Comparison of ENCODE assay signal across 20 cellular contexts in genomic region chr6:149074832-149075258, GRCh38.
DNase-seq lines count a peak whose midpoint lies in the region; ATAC-seq, FAIRE-seq and TF ChIP-seq lines count a peak whose summit lies in the region.
"Had no signal": no experiment of that assay in that cellular context is flagged by ENCODE, and none has a peak within 500 bp of the region (broad histone marks: within the 10 kb centered on the region; RNA-seq: fewer than 3 reads in every experiment).

No MANE protein-coding gene starts in this region.

- no peaks in the 10 kb centered on the region for H3K9me3 ChIP-seq in A549
- H3K9me3 ChIP-seq in DOHH2 (ENCODE audit: control insufficient read depth, insufficient read depth, low read length), result no peaks in the 10 kb centered on the region
- peaks cover 3% of the 10 kb centered on the region for H3K9me3 ChIP-seq in mesenchymal stem cell (ENCODE audit: control insufficient read depth, low read length)
- no peaks in the 10 kb centered on the region for H3K9me3 ChIP-seq in lower lobe of right lung
- H3K9me3 ChIP-seq: Caco-2, SJCRH30 had no signal

- H4K8ac ChIP-seq in mesenchymal stem cell (ENCODE audit: low read length), result no peak overlapping the region

- no peaks in the 10 kb centered on the region for H3K9me2 ChIP-seq in DOHH2 (replicated peaks; ENCODE audit: control insufficient read depth, low read length)

- no peak overlapping the region for H2BK12ac ChIP-seq in mesenchymal stem cell (ENCODE audit: low read length in 2 of 2)

- H3K18ac ChIP-seq in mesenchymal stem cell (ENCODE audit: low read depth in 1 of 2, low read length in 2 of 2), result no peak overlapping the region

- H3K79me1 ChIP-seq in mesenchymal stem cell (replicated peaks; ENCODE audit: low read length, poor library complexity, severe bottlenecking), result no peaks in the 10 kb centered on the region

- no peak overlapping the region for H3K14ac ChIP-seq in mesenchymal stem cell (ENCODE audit: low read length in 2 of 2)

- no peak overlapping the region for H2BK15ac ChIP-seq in mesenchymal stem cell (ENCODE audit: low read depth, poor library complexity, severe bottlenecking)

- no peak overlapping the region for H3K9ac ChIP-seq in mesenchymal stem cell (ENCODE audit: low read length)

- H2AFZ ChIP-seq in mesenchymal stem cell (ENCODE audit: low read depth, low read length), result no peak overlapping the region
- H2AFZ ChIP-seq: GM23338 had no signal

- TF ChIP-seq EP300 in A549 (IDR thresholded peaks at IDR 0.05), result no peak

- H3K27ac ChIP-seq in A549, result peak overlapping the region; percentile 65 to 79; a peak in 4 of 6 replicates
- no peak overlapping the region for H3K27ac ChIP-seq in DOHH2 (ENCODE audit: low read depth, low read length)
- peak overlapping the region; percentile 75 for H3K27ac ChIP-seq in VCaP
- H3K27ac ChIP-seq in mesenchymal stem cell (ENCODE audit: low read length, poor library complexity, severe bottlenecking), result no peak overlapping the region
- H3K27ac ChIP-seq in lower lobe of right lung, result no peak overlapping the region
- H3K27ac ChIP-seq: SJCRH30 had no signal

- intact Hi-C loops in lower lobe of right lung (cut with DNase I), result no loop called here

- WGBS in A549 (ENCODE audit: missing lambda C conversion rate), result 82% methylated on average over 2 of the region's 2 CpGs
- WGBS in mesenchymal stem cell, result 100% methylated on average over 1 of the region's 2 CpGs

- no peak for TF ChIP-seq CTCF in A549 (IDR thresholded peaks at IDR 0.05)
- TF ChIP-seq CTCF in DOHH2 (IDR thresholded peaks at IDR 0.05; ENCODE audit: low read depth, low read length, poor library complexity, severe bottlenecking), result no peak
- no peak for TF ChIP-seq CTCF in VCaP (conservative IDR thresholded peaks at IDR 0.05)
- no peak for TF ChIP-seq CTCF in lower lobe of right lung (IDR thresholded peaks at IDR 0.05)

- no peaks in the 10 kb centered on the region for H3K79me2 ChIP-seq in DOHH2 (ENCODE audit: control insufficient read depth, low read length)

- H3F3A ChIP-seq in DOHH2 (ENCODE audit: control insufficient read depth, insufficient read depth), result 0 out of 2 replicates have a peak, but pooled peaks cover 2% of the 10 kb centered on the region

- H2BK5ac ChIP-seq in mesenchymal stem cell (ENCODE audit: low read depth, low read length, poor library complexity, severe bottlenecking), result no peak overlapping the region

- peak overlapping the region; percentile 50 for H2AK5ac ChIP-seq in mesenchymal stem cell (ENCODE audit: low read length, severe bottlenecking)

- no peak for ATAC-seq in A549
- no peak for ATAC-seq in lower lobe of right lung
- ATAC-seq: GM23338, HCT116, K562 had no signal

- H3K4me1 ChIP-seq in A549, result peaks cover 35% of the 10 kb centered on the region
- peaks cover 30% of the 10 kb centered on the region for H3K4me1 ChIP-seq in DOHH2 (ENCODE audit: control insufficient read depth, low read length)
- peaks cover 5% of the 10 kb centered on the region for H3K4me1 ChIP-seq in mesenchymal stem cell (ENCODE audit: control insufficient read depth, insufficient read depth, low read depth, low read length)
- H3K4me1 ChIP-seq in lower lobe of right lung, result peaks cover 6% of the 10 kb centered on the region
- H3K4me1 ChIP-seq: Caco-2, SJCRH30 had no signal

- CTCF ChIA-PET in A549 (lab: Yijun Ruan, JAX), result interaction anchor here (0.6 to 1.8 kb wide), 5 partner anchors 10 to 357 kb away, joined by 3 to 6 read pairs (median 5); no protein-coding TSS in a partner anchor

- no peak for TF ChIP-seq RAD21 in A549 (conservative IDR thresholded peaks at IDR 0.05 in 1 of 2, IDR thresholded peaks at IDR 0.05 in 1 of 2)

- no peak for TF ChIP-seq POLR2A in A549 (IDR thresholded peaks at IDR 0.05; ENCODE audit: low read length)

- H3K23ac ChIP-seq in mesenchymal stem cell (ENCODE audit: low read length in 2 of 2), result no peak overlapping the region

- POLR2A ChIA-PET in A549 (lab: Yijun Ruan, JAX), result no interaction called here

- no peaks in the 10 kb centered on the region for H4K20me1 ChIP-seq in DOHH2 (ENCODE audit: control insufficient read depth, insufficient read depth, low read depth, low read length)

- H3K4me2 ChIP-seq in A549, result no peak overlapping the region
- peak overlapping the region; percentile 62; the same call in 1 of the 2 replicates for H3K4me2 ChIP-seq in DOHH2 (ENCODE audit: low read length)
- no peak overlapping the region for H3K4me2 ChIP-seq in mesenchymal stem cell (ENCODE audit: low read length, poor library complexity, severe bottlenecking)
- H3K4me2 ChIP-seq: GM23338 had no signal

- DNase-seq in A549 (ENCODE audit: low read depth in 1 of 2, low spot score in 1 of 2) (no peak), mesenchymal stem cell (no peak), SW 1271 (lab: John Stamatoyannopoulos, UW) (no peak), lower lobe of right lung (no peak), AG08395 (ENCODE audit: low spot score) (no peak)
- DNase-seq: ACHN; AML-193; Caco-2; CD4-positive, CD25-positive, alpha-beta regulatory T cell; NCI-H1105 treated with DMSO at 0.1 percent for 48 hours; NCI-H1694; NCI-H345; NCI-H526; SJCRH30 had no signal

- H3K27me3 ChIP-seq in DOHH2 (ENCODE audit: control insufficient read depth, low read length), result peaks cover 5% of the 10 kb centered on the region
- no peaks in the 10 kb centered on the region for H3K27me3 ChIP-seq in mesenchymal stem cell (ENCODE audit: control insufficient read depth in 1 of 2, insufficient read depth in 1 of 2, low read length in 2 of 2)
- H3K27me3 ChIP-seq in lower lobe of right lung (ENCODE audit: low read depth), result no peaks in the 10 kb centered on the region
- H3K27me3 ChIP-seq: SJCRH30 had no signal

- H4K91ac ChIP-seq in mesenchymal stem cell (ENCODE audit: low read length), result no peak overlapping the region

- H2BK120ac ChIP-seq in mesenchymal stem cell (ENCODE audit: low read depth, low read length), result no peak overlapping the region

- H3K4me3 ChIP-seq in A549 (no peak overlapping the region), DOHH2 (ENCODE audit: low read length) (no peak overlapping the region), mesenchymal stem cell (ENCODE audit: insufficient read depth in 1 of 2, low read depth in 1 of 2, low read length in 2 of 2) (no peak overlapping the region), lower lobe of right lung (no peak overlapping the region)
- H3K4me3 ChIP-seq: GM23338, K562, SJCRH30 had no signal

- FAIRE-seq in A549 (lab: Jason Lieb, UNC), result no peak
- FAIRE-seq: GM18507, K562 had no signal

- no peak overlapping the region for H3K4ac ChIP-seq in mesenchymal stem cell (ENCODE audit: low read depth in 1 of 2, low read length in 2 of 2)

- H3K36me3 ChIP-seq in DOHH2 (ENCODE audit: control insufficient read depth, low read length) (no peaks in the 10 kb centered on the region), mesenchymal stem cell (ENCODE audit: control insufficient read depth in 1 of 2, insufficient read depth in 2 of 2, low read depth in 1 of 2, low read length in 2 of 2) (peaks cover 0 to 13% of the 10 kb centered on the region in 2 experiments), lower lobe of right lung (no peaks in the 10 kb centered on the region)
- H3K36me3 ChIP-seq: SJCRH30 had no signal

TF ChIP-seq in A549, 52 proteins besides CTCF, POLR2A, EP300 and RAD21:
- TF ChIP-seq HEYL (CRISPR knock-in tag; IDR thresholded peaks at IDR 0.05), result no peak
- no peak for TF ChIP-seq MAX (IDR thresholded peaks at IDR 0.05)
- TF ChIP-seq MYC (IDR thresholded peaks at IDR 0.05; ENCODE audit: borderline replicate concordance, low read length), result no peak
- TF ChIP-seq RFX5 (IDR thresholded peaks at IDR 0.05), result no peak
- TF ChIP-seq NFE2L2 (conservative IDR thresholded peaks at IDR 0.05; ENCODE audit: low read length), result no peak
- no peak for TF ChIP-seq HOXB13 (CRISPR knock-in tag; IDR thresholded peaks at IDR 0.05; ENCODE audit: low read depth)
- TF ChIP-seq NPAS2 (CRISPR knock-in tag; IDR thresholded peaks at IDR 0.05; ENCODE audit: borderline replicate concordance), result no peak
- TF ChIP-seq CHD2 (IDR thresholded peaks at IDR 0.05; ENCODE audit: low read length, partially characterized antibody), result no peak
- no peak for TF ChIP-seq JUNB (IDR thresholded peaks at IDR 0.05)
- no peak for TF ChIP-seq ZFP36 (IDR thresholded peaks at IDR 0.05; ENCODE audit: borderline replicate concordance, partially characterized antibody)
- no peak for TF ChIP-seq FOSL2 (IDR thresholded peaks at IDR 0.05)
- no peak for TF ChIP-seq FOSL2 (CRISPR knock-in tag; IDR thresholded peaks at IDR 0.05)
- no peak for TF ChIP-seq KDM1A (IDR thresholded peaks at IDR 0.05; ENCODE audit: low read depth)
- no peak for TF ChIP-seq ZSCAN20 (CRISPR knock-in tag; IDR thresholded peaks at IDR 0.05)
- no peak for TF ChIP-seq CHD4 (IDR thresholded peaks at IDR 0.05; ENCODE audit: borderline replicate concordance)
TF ChIP-seq in A549: peak in this region for 0.

Comparison
In these comparisons a context has a peak if more than half of its experiments do, and no peak if none do; other contexts are left out.
1. H3K27ac ChIP-seq: peak in A549 (2 of 2) and VCaP (single experiment); none in DOHH2 (single experiment), mesenchymal stem cell (single experiment) and lower lobe of right lung (single experiment).